ENCODE assay signal across 24 cellular contexts in the genomic region with DNA sequence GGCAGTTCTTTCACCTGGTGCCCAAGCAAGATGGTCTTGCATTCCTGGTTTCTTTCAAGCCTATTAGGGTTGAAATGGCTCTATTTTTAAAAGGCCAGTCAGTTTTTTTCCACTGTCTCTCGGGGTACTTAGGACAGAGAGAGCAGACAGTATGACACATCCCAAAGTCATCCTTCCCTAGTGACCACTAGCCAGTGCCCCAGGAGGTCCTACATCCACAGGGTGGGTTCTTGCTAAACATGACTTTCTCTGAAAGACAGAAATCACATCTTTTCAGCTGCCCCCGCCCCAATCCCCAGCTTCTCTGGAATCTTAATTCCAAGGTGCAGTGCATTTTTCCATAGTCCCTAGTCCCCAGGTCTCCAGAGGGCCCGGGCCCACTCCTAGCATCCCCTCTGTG.
"Had no signal": no experiment of that assay in that cellular context is flagged by ENCODE, and none has a peak within 500 bp of the region (broad histone marks: within the 10 kb centered on the region; RNA-seq: fewer than 3 reads in every experiment).

No MANE protein-coding gene starts in this region.

- H3K79me2 ChIP-seq: hepatocyte, parathyroid adenoma had no signal

- H3K4me1 ChIP-seq: gastrocnemius medialis, left lung, neural progenitor cell, right lobe of liver, testis had no signal

- H3K36me3 Mint-ChIP-seq: neural progenitor cell; stimulated activated effector memory CD8-positive, alpha-beta T cell treated with anti-CD3 and anti-CD28 coated beads, Interleukin-12 subunit alpha, Interleukin-12 subunit beta, amount 100 ng/mL, for 72 hours had no signal

- H3K9ac ChIP-seq: neural progenitor cell, parathyroid adenoma had no signal

- H3K4me2 ChIP-seq: hepatocyte, neural progenitor cell had no signal

- H3K4me3 ChIP-seq: dorsolateral prefrontal cortex, gastrocnemius medialis, hepatocyte, left lung, neural progenitor cell, right lobe of liver, testis, tibial artery, upper lobe of left lung had no signal

- H3K27ac Mint-ChIP-seq: naive thymus-derived CD4-positive, alpha-beta T cell; nephron; neural progenitor cell; progenitor cell of endocrine pancreas; stimulated activated effector memory CD8-positive, alpha-beta T cell treated with anti-CD3 and anti-CD28 coated beads, Interleukin-12 subunit alpha, Interleukin-12 subunit beta, amount 100 ng/mL, for 72 hours had no signal

- H3K9me3 Mint-ChIP-seq: neural progenitor cell had no signal

- H2AFZ ChIP-seq: hepatocyte, neural progenitor cell, parathyroid adenoma had no signal

- H3K27ac ChIP-seq: dorsolateral prefrontal cortex, gastrocnemius medialis, hepatocyte, left lung, neural progenitor cell, parathyroid adenoma, right lobe of liver, testis, tibial artery, upper lobe of left lung had no signal

- H3K9me3 ChIP-seq: gastrocnemius medialis, left lung, right lobe of liver, testis, tibial artery, upper lobe of left lung had no signal

- H3K27me3 ChIP-seq: gastrocnemius medialis, hepatocyte, left lung, neural progenitor cell, right lobe of liver, testis, tibial artery, upper lobe of left lung had no signal

- DNase-seq: dorsolateral prefrontal cortex; effector CD4-positive, alpha-beta T cell; foreskin fibroblast; gastrocnemius medialis; head of caudate nucleus; left cardiac atrium; left lung; mesenchymal stem cell; midbrain; naive thymus-derived CD4-positive, alpha-beta T cell; right lobe of liver; stimulated activated CD4-positive, alpha-beta T cell treated with anti-CD3 and anti-CD28 coated beads, Interleukin-2, amount 100 ng/mL, for 24 hours; stimulated activated CD4-positive, alpha-beta T cell treated with anti-CD3 and anti-CD28 coated beads, Interleukin-4, amount 100 ng/mL, for 24 hours; stimulated activated naive CD8-positive, alpha-beta T cell treated with anti-CD3 and anti-CD28 coated beads, Interleukin-15, Interleukin-2, amounts not matched to agents 100 U/mL and 50 U/mL, for 24 hours; substantia nigra; testis; tibial artery; upper lobe of left lung had no signal

- H3K27me3 Mint-ChIP-seq: progenitor cell of endocrine pancreas had no signal

- H3K4me1 Mint-ChIP-seq: naive thymus-derived CD4-positive, alpha-beta T cell; neural progenitor cell; stimulated activated effector memory CD8-positive, alpha-beta T cell treated with anti-CD3 and anti-CD28 coated beads, Interleukin-12 subunit alpha, Interleukin-12 subunit beta, amount 100 ng/mL, for 72 hours had no signal

- ATAC-seq: gastrocnemius medialis; left cardiac atrium; left lung; naive thymus-derived CD4-positive, alpha-beta T cell; right lobe of liver; stimulated activated effector memory CD8-positive, alpha-beta T cell treated with anti-CD3 and anti-CD28 coated beads, Interleukin-12 subunit alpha, Interleukin-12 subunit beta, amount 100 ng/mL, for 72 hours; stimulated activated naive CD8-positive, alpha-beta T cell treated with anti-CD3 and anti-CD28 coated beads, Interleukin-15, Interleukin-2, amounts not matched to agents 100 U/mL and 50 U/mL, for 24 hours had no signal

- H3K4me3 Mint-ChIP-seq: naive thymus-derived CD4-positive, alpha-beta T cell; nephron; neural progenitor cell; stimulated activated effector memory CD8-positive, alpha-beta T cell treated with anti-CD3 and anti-CD28 coated beads, Interleukin-12 subunit alpha, Interleukin-12 subunit beta, amount 100 ng/mL, for 72 hours had no signal

- H3K36me3 ChIP-seq: gastrocnemius medialis, left lung, neural progenitor cell, right lobe of liver, tibial artery, upper lobe of left lung had no signal
